ENCODE assay signal across 28 cellular contexts in the genomic region with DNA sequence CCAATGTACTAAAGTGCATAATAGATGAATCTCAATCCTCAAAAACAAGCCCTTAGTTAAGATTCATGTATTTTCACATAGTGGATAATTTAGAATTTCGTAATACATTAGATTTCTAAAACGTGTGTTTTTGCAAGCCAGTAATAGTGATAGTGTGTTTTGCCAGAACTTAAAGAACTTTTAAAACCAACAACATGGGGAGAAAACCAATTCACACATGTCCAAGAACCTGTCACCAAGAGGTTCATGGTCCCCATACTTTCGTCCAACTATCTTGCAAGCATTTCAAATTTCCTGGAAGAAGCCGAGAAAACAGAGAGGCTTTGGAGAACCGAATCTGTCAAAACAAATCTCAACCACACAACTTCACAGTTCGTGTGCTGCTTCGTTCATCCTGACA. TPM values are rescaled to one million over a fixed set of nuclear protein-coding genes. Genes with fewer than 3 reads are reported as not detected.
"Had no signal": no experiment of that assay in that cellular context is flagged by ENCODE, and none has a peak within 500 bp of the region (broad histone marks: within the 10 kb centered on the region; RNA-seq: fewer than 3 reads in every experiment).

No MANE protein-coding gene starts in this region.

- H3K9me3 Mint-ChIP-seq: mesothelial cell of epicardium, neural crest cell, type B pancreatic cell had no signal

- H3K9me3 ChIP-seq: gastrocnemius medialis, mucosa of descending colon, neutrophil, pancreas, right lobe of liver, testis, tibial artery had no signal

- H3K4me1 Mint-ChIP-seq: immature natural killer cell; naive B cell; stimulated activated naive CD8-positive, alpha-beta T cell treated with anti-CD3 and anti-CD28 coated beads, Interleukin-15, amount 100 ng/mL, for 72 hours had no signal

- DNase-seq: dorsolateral prefrontal cortex; effector CD4-positive, alpha-beta T cell; foreskin fibroblast; gastrocnemius medialis; glutamatergic neuron; hypothalamus; immature natural killer cell; mesenchymal stem cell; mucosa of descending colon; naive B cell; pancreas; retina; right lobe of liver; stimulated activated CD4-positive, alpha-beta T cell treated with anti-CD3 and anti-CD28 coated beads, Interleukin-12 subunit alpha, Interleukin-12 subunit beta, amount 100 ng/mL, for 4 hours; stimulated activated CD4-positive, alpha-beta T cell treated with anti-CD3 and anti-CD28 coated beads, Interleukin-1b, Interleukin-23, amount 100 ng/mL, for 48 hours; stimulated activated CD4-positive, alpha-beta T cell treated with anti-CD3 and anti-CD28 coated beads, Interleukin-4, amount 100 ng/mL, for 1 hour; stimulated activated CD8-positive, alpha-beta memory T cell treated with anti-CD3 and anti-CD28 coated beads, Interleukin-4, amount 100 ng/mL, for 48 hours; stimulated activated naive CD4-positive, alpha-beta T cell; stimulated activated naive CD8-positive, alpha-beta T cell treated with anti-CD3 and anti-CD28 coated beads, Interleukin-15, amount 100 ng/mL, for 72 hours; testis; tibial artery had no signal

- ATAC-seq: gastrocnemius medialis; mucosa of descending colon; natural killer cell treated with Interleukin-12 subunit alpha and Interleukin-12 subunit beta and Interleukin-15 and Interleukin-18, amount 100 ng/mL, for 72 hours; pancreas; right lobe of liver; stimulated activated naive CD8-positive, alpha-beta T cell treated with anti-CD3 and anti-CD28 coated beads, Interleukin-15, amount 100 ng/mL, for 72 hours had no signal

- H3K27me3 ChIP-seq: gastrocnemius medialis, neutrophil, pancreas, right lobe of liver, testis had no signal

- H3K27me3 Mint-ChIP-seq: naive B cell; natural killer cell treated with Interleukin-12 subunit alpha and Interleukin-12 subunit beta and Interleukin-15 and Interleukin-18, amount 100 ng/mL, for 72 hours had no signal

- H3K27ac Mint-ChIP-seq: immature natural killer cell; mesothelial cell of epicardium; naive B cell; natural killer cell treated with Interleukin-12 subunit alpha and Interleukin-12 subunit beta and Interleukin-15 and Interleukin-18, amount 100 ng/mL, for 72 hours; stimulated activated naive CD8-positive, alpha-beta T cell treated with anti-CD3 and anti-CD28 coated beads, Interleukin-15, amount 100 ng/mL, for 72 hours; type B pancreatic cell had no signal

- H3K4me2 ChIP-seq: smooth muscle cell had no signal

- H3K4me3 ChIP-seq: dorsolateral prefrontal cortex, gastrocnemius medialis, mucosa of descending colon, pancreas, right lobe of liver, smooth muscle cell, testis, tibial artery had no signal

- H3K4me3 Mint-ChIP-seq: immature natural killer cell; mesothelial cell of epicardium; naive B cell; natural killer cell treated with Interleukin-12 subunit alpha and Interleukin-12 subunit beta and Interleukin-15 and Interleukin-18, amount 100 ng/mL, for 72 hours; neural crest cell; stimulated activated naive CD8-positive, alpha-beta T cell treated with anti-CD3 and anti-CD28 coated beads, Interleukin-15, amount 100 ng/mL, for 72 hours; type B pancreatic cell had no signal

- H3K36me3 ChIP-seq: gastrocnemius medialis, neutrophil, pancreas, right lobe of liver, tibial artery had no signal

- H3K4me1 ChIP-seq: gastrocnemius medialis, pancreas, testis, tibial artery had no signal

- H3K36me3 Mint-ChIP-seq: immature natural killer cell; mesothelial cell of epicardium; naive B cell; natural killer cell treated with Interleukin-12 subunit alpha and Interleukin-12 subunit beta and Interleukin-15 and Interleukin-18, amount 100 ng/mL, for 72 hours; type B pancreatic cell had no signal

- H3K27ac ChIP-seq: dorsolateral prefrontal cortex, gastrocnemius medialis, neutrophil, pancreas, right lobe of liver, testis, tibial artery had no signal

RNA-seq across cellular contexts. Expression of a gene that starts 32.0 kb away (rescaled TPM):
- total RNA-seq: natural killer cell treated with Interleukin-12 subunit alpha and Interleukin-12 subunit beta and Interleukin-15 and Interleukin-18, amount 100 ng/mL, for 72 hours had no signal
- polyA plus RNA-seq: immature natural killer cell, keratinocyte had no signal
